18 cellular contexts compared by ENCODE assay signal in the genomic region with DNA sequence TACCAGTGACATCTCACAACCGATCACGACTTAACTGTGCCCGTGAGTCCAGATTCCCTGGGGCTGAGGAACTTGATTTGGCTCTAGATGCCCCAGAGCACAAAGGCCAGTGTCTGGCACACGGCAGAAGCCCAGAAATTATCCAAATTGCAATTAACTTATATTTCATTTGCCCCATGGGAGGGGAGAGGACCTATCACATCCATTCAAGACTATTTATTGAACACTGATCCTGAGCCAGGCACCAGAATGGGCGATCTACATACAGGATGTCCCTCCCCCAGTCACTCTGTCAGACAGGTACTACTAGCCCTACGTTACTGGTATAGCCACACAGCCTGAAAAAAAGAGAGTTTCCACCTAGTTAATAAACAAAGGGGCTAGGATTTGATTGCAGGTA. TPM values are rescaled to one million over a fixed set of nuclear protein-coding genes. Genes with fewer than 3 reads are reported as not detected.
A peak's percentile ranks its signal among the peaks of the same experiment; 100 is the strongest.
DNase-seq lines count a peak whose midpoint lies in the region; ATAC-seq, FAIRE-seq and TF ChIP-seq lines count a peak whose summit lies in the region.
"Had no signal": no experiment of that assay in that cellular context is flagged by ENCODE, and none has a peak within 500 bp of the region (broad histone marks: within the 10 kb centered on the region; RNA-seq: fewer than 3 reads in every experiment).

No MANE protein-coding gene starts in this region.

- ATAC-seq in heart left ventricle (peak in 1 of 4 donors; percentile 3), Right ventricle myocardium superior (ENCODE audit: poor library complexity) (no peak)
- no peak for ATAC-seq in activated naive CD8-positive, alpha-beta T cell treated with anti-CD3 and anti-CD28 coated beads, Interleukin-2, amount 50 U/mL, for 24 hours
- ATAC-seq: activated CD8-positive, alpha-beta T cell treated with anti-CD3 and anti-CD28 coated beads, Interleukin-2, amount 10 ng/mL, durations not matched to agents 7 days and 5 days; naive thymus-derived CD4-positive, alpha-beta T cell; stimulated activated naive CD8-positive, alpha-beta T cell treated with anti-CD3 and anti-CD28 coated beads, Interleukin-15, Interleukin-2, amounts not matched to agents 100 U/mL and 50 U/mL, for 24 hours had no signal

- H3K27me3 Mint-ChIP-seq in osteocyte (ENCODE audit: unreplicated experiment): no peaks in the 10 kb centered on the region
- H3K27me3 Mint-ChIP-seq in activated naive CD8-positive, alpha-beta T cell treated with anti-CD3 and anti-CD28 coated beads, Interleukin-2, amount 50 U/mL, for 24 hours: no peaks in the 10 kb centered on the region
- H3K27me3 Mint-ChIP-seq in activated CD4-positive, alpha-beta T cell treated with anti-CD3 and anti-CD28 coated beads, Interleukin-2, amount 10 ng/mL, durations not matched to agents 24 days and 14 days: no peaks in the 10 kb centered on the region
- H3K27me3 Mint-ChIP-seq: IgD-negative memory B cell; naive thymus-derived CD4-positive, alpha-beta T cell had no signal

- H2AFZ ChIP-seq in endothelial cell of umbilical vein (ENCODE audit: low read depth, low read length): no peak overlapping the region

- no peaks in the 10 kb centered on the region for H3K9me3 Mint-ChIP-seq in osteocyte (ENCODE audit: unreplicated experiment)
- H3K9me3 Mint-ChIP-seq in activated naive CD8-positive, alpha-beta T cell treated with anti-CD3 and anti-CD28 coated beads, Interleukin-2, amount 50 U/mL, for 24 hours: no peaks in the 10 kb centered on the region
- no peaks in the 10 kb centered on the region for H3K9me3 Mint-ChIP-seq in activated CD4-positive, alpha-beta T cell treated with anti-CD3 and anti-CD28 coated beads, Interleukin-2, amount 10 ng/mL, durations not matched to agents 24 days and 14 days
- H3K9me3 Mint-ChIP-seq: activated T-helper 2 cell treated with anti-CD3 and anti-CD28 coated beads, Interferon-gamma antibody, Interleukin-2, Interleukin-4, amounts not matched to agents 10 μg/mL and 5 μg/mL and 100 μg/mL, durations not matched to agents 14 hours and 24 hours and 36 hours; IgD-negative memory B cell; naive thymus-derived CD4-positive, alpha-beta T cell had no signal

- peak overlapping the region; percentile 81 for H3K27ac Mint-ChIP-seq in osteocyte (ENCODE audit: unreplicated experiment)
- H3K27ac Mint-ChIP-seq in activated naive CD8-positive, alpha-beta T cell treated with anti-CD3 and anti-CD28 coated beads, Interleukin-2, amount 50 U/mL, for 24 hours: no peak overlapping the region
- no peak overlapping the region for H3K27ac Mint-ChIP-seq in activated CD4-positive, alpha-beta T cell treated with anti-CD3 and anti-CD28 coated beads, Interleukin-2, amount 10 ng/mL, durations not matched to agents 24 days and 14 days
- H3K27ac Mint-ChIP-seq: activated CD8-positive, alpha-beta T cell treated with anti-CD3 and anti-CD28 coated beads, Interleukin-2, amount 10 ng/mL, durations not matched to agents 7 days and 5 days; activated T-helper 2 cell treated with anti-CD3 and anti-CD28 coated beads, Interferon-gamma antibody, Interleukin-2, Interleukin-4, amounts not matched to agents 10 μg/mL and 5 μg/mL and 100 μg/mL, durations not matched to agents 14 hours and 24 hours and 36 hours; IgD-negative memory B cell; naive thymus-derived CD4-positive, alpha-beta T cell had no signal

- no peaks in the 10 kb centered on the region for H3K9me3 ChIP-seq in heart left ventricle
- H3K9me3 ChIP-seq in endothelial cell of umbilical vein (replicated peaks; ENCODE audit: control insufficient read depth, insufficient read depth, low read length): no peaks in the 10 kb centered on the region
- H3K9me3 ChIP-seq: Caco-2, right lobe of liver had no signal

- no peaks in the 10 kb centered on the region for H3K79me2 ChIP-seq in endothelial cell of umbilical vein (ENCODE audit: control insufficient read depth, insufficient read depth, low read length)

- TF ChIP-seq POLR2A in heart left ventricle (IDR thresholded peaks at IDR 0.05): peak in 1 of 2 donors; percentile 1
- TF ChIP-seq POLR2A in endothelial cell of umbilical vein (IDR thresholded peaks at IDR 0.05; ENCODE audit: low read depth, low read length): no peak

- peaks cover 5% of the 10 kb centered on the region for H3K4me1 Mint-ChIP-seq in osteocyte (ENCODE audit: unreplicated experiment)
- peaks cover 7% of the 10 kb centered on the region for H3K4me1 Mint-ChIP-seq in activated naive CD8-positive, alpha-beta T cell treated with anti-CD3 and anti-CD28 coated beads, Interleukin-2, amount 50 U/mL, for 24 hours
- H3K4me1 Mint-ChIP-seq in activated CD4-positive, alpha-beta T cell treated with anti-CD3 and anti-CD28 coated beads, Interleukin-2, amount 10 ng/mL, durations not matched to agents 24 days and 14 days: peaks cover 6% of the 10 kb centered on the region

- FAIRE-seq in endothelial cell of umbilical vein (lab: Jason Lieb, UNC): no peak
- FAIRE-seq: keratinocyte, TTC549 had no signal

- no peaks in the 10 kb centered on the region for H3K36me3 Mint-ChIP-seq in osteocyte (ENCODE audit: unreplicated experiment)
- H3K36me3 Mint-ChIP-seq in activated naive CD8-positive, alpha-beta T cell treated with anti-CD3 and anti-CD28 coated beads, Interleukin-2, amount 50 U/mL, for 24 hours (ENCODE audit: low read depth): no peaks in the 10 kb centered on the region
- H3K36me3 Mint-ChIP-seq in activated CD4-positive, alpha-beta T cell treated with anti-CD3 and anti-CD28 coated beads, Interleukin-2, amount 10 ng/mL, durations not matched to agents 24 days and 14 days (ENCODE audit: low read depth): no peaks in the 10 kb centered on the region

- 38 to 47% (median 41%) methylated on average over 6 of the region's 6 CpGs for WGBS in heart left ventricle, 4 donors
- WGBS in urinary bladder: 68% methylated on average over 6 of the region's 6 CpGs

- dilution Hi-C loops in endothelial cell of umbilical vein (cut with MboI; ENCODE audit: extremely low pct_ligation_motif_present, low sequenced_read_pairs): no loop called here

- H3K4me3 Mint-ChIP-seq in osteocyte (ENCODE audit: unreplicated experiment): no peak overlapping the region
- no peak overlapping the region for H3K4me3 Mint-ChIP-seq in activated naive CD8-positive, alpha-beta T cell treated with anti-CD3 and anti-CD28 coated beads, Interleukin-2, amount 50 U/mL, for 24 hours
- H3K4me3 Mint-ChIP-seq in activated CD4-positive, alpha-beta T cell treated with anti-CD3 and anti-CD28 coated beads, Interleukin-2, amount 10 ng/mL, durations not matched to agents 24 days and 14 days: no peak overlapping the region
- H3K4me3 Mint-ChIP-seq: activated CD8-positive, alpha-beta T cell treated with anti-CD3 and anti-CD28 coated beads, Interleukin-2, amount 10 ng/mL, durations not matched to agents 7 days and 5 days; IgD-negative memory B cell; naive thymus-derived CD4-positive, alpha-beta T cell had no signal

- intact Hi-C loops in heart left ventricle (cut with DNase I): loop anchor here in 2 of 10 donors (10.0 kb wide), 2 partner anchors 56 to 136 kb away; partner anchors contain the start of gene NPTXR (in 1 of the 2)
- intact Hi-C loops in Right ventricle myocardium superior (cut with DNase I): no loop called here
- intact Hi-C loops in endothelial cell of umbilical vein (cut with micrococcal nuclease): loop anchor here (1.0 kb wide), 1 partner anchor 34 kb away; the partner anchor contains the start of gene SUN2
- intact Hi-C loops in activated CD4-positive, alpha-beta T cell treated with anti-CD3 and anti-CD28 coated beads, Interleukin-2, amount 10 ng/mL, durations not matched to agents 24 days and 14 days (cut with micrococcal nuclease): no loop called here

- H4K20me1 ChIP-seq in endothelial cell of umbilical vein (replicated peaks; ENCODE audit: control insufficient read depth, extremely low read depth, insufficient read depth, low read length): no peaks in the 10 kb centered on the region

- H3K4me2 ChIP-seq in endothelial cell of umbilical vein (ENCODE audit: insufficient read depth, low read length): no peak overlapping the region

- POLR2A ChIA-PET in endothelial cell of umbilical vein (lab: Charles Lee) (no interaction called here), HEK293T (lab: Yijun Ruan, JAX) (no interaction called here)

- no peak for TF ChIP-seq CTCF in heart left ventricle (IDR thresholded peaks at IDR 0.05)
- TF ChIP-seq CTCF in endothelial cell of umbilical vein (IDR thresholded peaks at IDR 0.05; ENCODE audit: extremely low read depth in 1 of 2, insufficient read depth in 1 of 2, low read depth in 1 of 2, low read length in 2 of 2): no peak
- TF ChIP-seq CTCF in osteocyte (IDR thresholded peaks at IDR 0.05): no peak

- H3K4me3 ChIP-seq in heart left ventricle (no peak overlapping the region), endothelial cell of umbilical vein (replicated peaks in 1 of 3; ENCODE audit: insufficient read depth in 1 of 3, low read depth in 1 of 3, low read length in 3 of 3) (no peak overlapping the region), urinary bladder (ENCODE audit: low read depth, low read length) (no peak overlapping the region)
- H3K4me3 ChIP-seq: right lobe of liver had no signal

- H3K4me1 ChIP-seq in heart left ventricle (peaks cover 4 to 64% (median 41%) of the 10 kb centered on the region in 12 donors), endothelial cell of umbilical vein (ENCODE audit: control insufficient read depth, extremely low read depth, insufficient read depth, low read length) (peaks cover 20% of the 10 kb centered on the region), urinary bladder (ENCODE audit: insufficient read depth) (no peaks in the 10 kb centered on the region)
- H3K4me1 ChIP-seq: right lobe of liver had no signal

- H3K27me3 ChIP-seq in heart left ventricle: no peaks in the 10 kb centered on the region
- H3K27me3 ChIP-seq in endothelial cell of umbilical vein (ENCODE audit: control insufficient read depth in 2 of 2, insufficient read depth in 2 of 2, low read length in 2 of 2): no peaks in the 10 kb centered on the region
- H3K27me3 ChIP-seq: right lobe of liver had no signal

- H3K9ac ChIP-seq in endothelial cell of umbilical vein (replicated peaks; ENCODE audit: extremely low read depth, insufficient read depth, low read length): peak overlapping the region; percentile 5

- H3K27ac ChIP-seq in heart left ventricle: peak overlapping the region; percentile 69 to 92 (median 82)
- H3K27ac ChIP-seq in endothelial cell of umbilical vein (ENCODE audit: insufficient read depth, low read depth, low read length): peak overlapping the region; percentile 72
- peak overlapping the region; percentile 42 for H3K27ac ChIP-seq in urinary bladder (ENCODE audit: low read depth)
- H3K27ac ChIP-seq: right lobe of liver had no signal

- no peaks in the 10 kb centered on the region for H3K9me1 ChIP-seq in endothelial cell of umbilical vein (replicated peaks; ENCODE audit: control insufficient read depth, extremely low read depth, insufficient read depth, low read length)

- no TSS peak for BruUV-seq in endothelial cell of umbilical vein (replicated peaks; lab: Mats Ljungman, UMichigan)

- H3K36me3 ChIP-seq in heart left ventricle: peaks cover 0 to 18% (median 10%) of the 10 kb centered on the region in 9 donors
- H3K36me3 ChIP-seq in endothelial cell of umbilical vein (ENCODE audit: control insufficient read depth in 2 of 2, extremely low read depth in 1 of 2, insufficient read depth in 2 of 2, low read length in 2 of 2): peaks cover 0 to 3% of the 10 kb centered on the region in 2 experiments
- H3K36me3 ChIP-seq in urinary bladder (ENCODE audit: insufficient read depth): no peaks in the 10 kb centered on the region

- DNase-seq in heart left ventricle (no peak), Right ventricle myocardium superior (no peak), endothelial cell of umbilical vein (ENCODE audit: low read depth, low spot score) (no peak), osteocyte (ENCODE audit: extremely low spot score, unreplicated experiment) (no peak), HEK293T (ENCODE audit: extremely low spot score) (no peak)
- no peak for DNase-seq in activated naive CD8-positive, alpha-beta T cell treated with anti-CD3 and anti-CD28 coated beads, Interleukin-2, amount 50 U/mL, for 24 hours
- no peak for DNase-seq in activated CD4-positive, alpha-beta T cell treated with anti-CD3 and anti-CD28 coated beads, Interleukin-2, amount 10 ng/mL, durations not matched to agents 24 days and 14 days
- DNase-seq: activated CD8-positive, alpha-beta T cell treated with anti-CD3 and anti-CD28 coated beads, Interleukin-2, amount 10 ng/mL, durations not matched to agents 7 days and 5 days; Caco-2; naive thymus-derived CD4-positive, alpha-beta T cell; NCI-H1436 treated with DMSO at 0.1 percent for 48 hours; right lobe of liver; stimulated activated naive CD8-positive, alpha-beta T cell treated with anti-CD3 and anti-CD28 coated beads, Interleukin-15, Interleukin-2, amounts not matched to agents 100 U/mL and 50 U/mL, for 24 hours had no signal

- CTCF ChIA-PET in endothelial cell of umbilical vein (lab: Charles Lee) (interaction anchor here (1.4 to 3.8 kb wide), 3 partner anchors 20 to 81 kb away, joined by 4 to 23 read pairs (median 4); no protein-coding TSS in a partner anchor), HEK293T (lab: Yijun Ruan, JAX) (no interaction called here)

RNA-seq across cellular contexts. Expression of gene DNAL4, which starts 5.1 kb away (rescaled TPM):
- 10 to 100 TPM in 5 of 9 donors, 1 to 10 TPM in 4; 8.2 to 16.4 (median 10.4) TPM for total RNA-seq in heart left ventricle
- polyA plus RNA-seq in heart left ventricle: 10 to 100 TPM in 1 of 2 donors, 1 to 10 TPM in 1; 7.9 to 14.9 TPM
- 12.2 TPM for total RNA-seq in Right ventricle myocardium superior
- total RNA-seq in endothelial cell of umbilical vein: 12.2 and 12.9 TPM in 2 replicates
- polyA plus RNA-seq in endothelial cell of umbilical vein: 22.7 and 24.7 TPM in 2 replicates
- 22.4 and 27.0 TPM in 2 replicates for polyA plus RNA-seq in endothelial cell of umbilical vein (2011; cell fraction: cytosol; rRNA removed)
- 9.7 and 10.5 TPM in 2 replicates for polyA plus RNA-seq in endothelial cell of umbilical vein (2011; cell fraction: nucleus; rRNA removed)
- 11.6 and 14.8 TPM in 2 replicates for polyA plus RNA-seq in endothelial cell of umbilical vein (2012)
- polyA minus RNA-seq in endothelial cell of umbilical vein: 13.4 and 13.7 TPM in 2 replicates
- polyA minus RNA-seq in endothelial cell of umbilical vein (2011; cell fraction: cytosol; rRNA and poly(A)+ RNA removed): 3.1 TPM
- 3.2 and 4.6 TPM in 2 replicates for polyA minus RNA-seq in endothelial cell of umbilical vein (2011; cell fraction: nucleus; rRNA and poly(A)+ RNA removed)
- 16.4 and 17.0 TPM in 2 replicates for total RNA-seq in osteocyte
- total RNA-seq in urinary bladder: 12.4 TPM
- polyA plus RNA-seq in urinary bladder: 21.5 TPM
- 5.5 and 6.3 TPM in 2 replicates for total RNA-seq in activated CD4-positive, alpha-beta T cell treated with anti-CD3 and anti-CD28 coated beads, Interleukin-2, amount 10 ng/mL, durations not matched to agents 24 days and 14 days

RNA-seq across cellular contexts. Expression of gene SUN2, which starts 33.0 kb away (rescaled TPM):
- 100 to 1,000 TPM in 6 of 9 donors, 10 to 100 TPM in 3; 75.2 to 405 (median 125) TPM for total RNA-seq in heart left ventricle
- 100 to 1,000 TPM in 1 of 2 donors, 10 to 100 TPM in 1; 41.3 to 203 TPM for polyA plus RNA-seq in heart left ventricle
- 117 TPM for total RNA-seq in Right ventricle myocardium superior
- 133 and 137 TPM in 2 replicates for total RNA-seq in endothelial cell of umbilical vein
- polyA plus RNA-seq in endothelial cell of umbilical vein: 74.2 and 76.7 TPM in 2 replicates
- polyA plus RNA-seq in endothelial cell of umbilical vein (2011; cell fraction: cytosol; rRNA removed): 65.0 and 75.7 TPM in 2 replicates
- 88.2 and 92.7 TPM in 2 replicates for polyA plus RNA-seq in endothelial cell of umbilical vein (2011; cell fraction: nucleus; rRNA removed)
- 51.1 and 53.0 TPM in 2 replicates for polyA plus RNA-seq in endothelial cell of umbilical vein (2012)
- polyA minus RNA-seq in endothelial cell of umbilical vein: 99.0 and 125 TPM in 2 replicates
- 32.8 TPM for polyA minus RNA-seq in endothelial cell of umbilical vein (2011; cell fraction: cytosol; rRNA and poly(A)+ RNA removed)
- polyA minus RNA-seq in endothelial cell of umbilical vein (2011; cell fraction: nucleus; rRNA and poly(A)+ RNA removed): 50.8 and 52.2 TPM in 2 replicates
- 148 and 151 TPM in 2 replicates for total RNA-seq in osteocyte
- total RNA-seq in urinary bladder: 59.7 TPM
- 271 TPM for polyA plus RNA-seq in urinary bladder
- total RNA-seq in activated CD4-positive, alpha-beta T cell treated with anti-CD3 and anti-CD28 coated beads, Interleukin-2, amount 10 ng/mL, durations not matched to agents 24 days and 14 days: 124 and 128 TPM in 2 replicates

RNA-seq across cellular contexts. Expression of gene NPTXR, which starts 55.0 kb away (rescaled TPM):
- total RNA-seq in heart left ventricle (10 to 100 TPM; 15.4 to 34.0 (median 20.7) TPM), Right ventricle myocardium superior (16.8 TPM), endothelial cell of umbilical vein (0.73 and 0.95 TPM in 2 replicates), osteocyte (4.7 and 4.8 TPM in 2 replicates), urinary bladder (4.2 TPM)
- polyA plus RNA-seq in heart left ventricle (10 to 100 TPM; 18.8 to 19.1 TPM), endothelial cell of umbilical vein (0.37 and 0.43 TPM in 2 replicates), urinary bladder (15.1 TPM)
- 0.53 and 0.55 TPM in 2 replicates for polyA plus RNA-seq in endothelial cell of umbilical vein (2011; cell fraction: cytosol; rRNA removed)
- polyA plus RNA-seq in endothelial cell of umbilical vein (2011; cell fraction: nucleus; rRNA removed): 0.29 and 0.32 TPM in 2 replicates
- 0.82 and 0.90 TPM in 2 replicates for polyA plus RNA-seq in endothelial cell of umbilical vein (2012)
- polyA minus RNA-seq in endothelial cell of umbilical vein: 0.49 and 0.66 TPM in 2 replicates
- 2.2 TPM for polyA minus RNA-seq in endothelial cell of umbilical vein (2011; cell fraction: cytosol; rRNA and poly(A)+ RNA removed)
- polyA minus RNA-seq in endothelial cell of umbilical vein (2011; cell fraction: nucleus; rRNA and poly(A)+ RNA removed): 0.14 and 0.24 TPM in 2 replicates
- 0.98 and 1.0 TPM in 2 replicates for total RNA-seq in activated CD4-positive, alpha-beta T cell treated with anti-CD3 and anti-CD28 coated beads, Interleukin-2, amount 10 ng/mL, durations not matched to agents 24 days and 14 days
